23 cellular contexts compared by ENCODE assay signal in genomic region chr12:123757555-123757954, GRCh38. TPM values are rescaled to one million over a fixed set of nuclear protein-coding genes. Genes with fewer than 3 reads are reported as not detected.
DNase-seq lines count a peak whose midpoint lies in the region; ATAC-seq and TF ChIP-seq lines count a peak whose summit lies in the region.
"Had no signal": no experiment of that assay in that cellular context is flagged by ENCODE, and none has a peak within 500 bp of the region (broad histone marks: within the 10 kb centered on the region; RNA-seq: fewer than 3 reads in every experiment).

No MANE protein-coding gene starts in this region.

- H3K9me3 ChIP-seq in AG04450 (ENCODE audit: control insufficient read depth, insufficient read depth, low read length), result no peaks in the 10 kb centered on the region
- H3K9me3 ChIP-seq: Caco-2, upper lobe of right lung had no signal

- no peaks in the 10 kb centered on the region for H3K27me3 Mint-ChIP-seq in stimulated activated naive B cell treated with anti-CD40 and anti-IgM and Interleukin-4, amounts not matched to agents 10 μg/mL and 1 μg/mL and 100 μg/mL, for 72 hours
- H3K27me3 Mint-ChIP-seq: activated naive CD8-positive, alpha-beta T cell treated with anti-CD3 and anti-CD28 coated beads for 36 hours had no signal

- peaks cover 2 to 4% of the 10 kb centered on the region in 2 donors for H3K4me1 Mint-ChIP-seq in stimulated activated naive B cell treated with anti-CD40 and anti-IgM and Interleukin-4, amounts not matched to agents 10 μg/mL and 1 μg/mL and 100 μg/mL, for 72 hours

- H3K4me3 Mint-ChIP-seq in stimulated activated naive B cell treated with anti-CD40 and anti-IgM and Interleukin-4, amounts not matched to agents 10 μg/mL and 1 μg/mL and 100 μg/mL, for 72 hours, result no peak overlapping the region
- H3K4me3 Mint-ChIP-seq: activated CD8-positive, alpha-beta T cell treated with anti-CD3 and anti-CD28 coated beads, Interleukin-2, amount 10 ng/mL, durations not matched to agents 7 days and 5 days; activated naive CD8-positive, alpha-beta T cell treated with anti-CD3 and anti-CD28 coated beads for 36 hours; mesothelial cell of epicardium; neural progenitor cell had no signal

- H3K9me3 Mint-ChIP-seq in stimulated activated naive B cell treated with anti-CD40 and anti-IgM and Interleukin-4, amounts not matched to agents 10 μg/mL and 1 μg/mL and 100 μg/mL, for 72 hours, result no peaks in the 10 kb centered on the region
- no peaks in the 10 kb centered on the region for H3K9me3 Mint-ChIP-seq in activated naive CD4-positive, alpha-beta T cell treated with anti-CD3 and anti-CD28 coated beads, Interleukin-2, amount 50 U/mL, for 72 hours
- H3K9me3 Mint-ChIP-seq: activated naive CD8-positive, alpha-beta T cell treated with anti-CD3 and anti-CD28 coated beads for 36 hours; mesothelial cell of epicardium; neural progenitor cell had no signal

- POLR2A ChIA-PET in AG04450 (lab: Yijun Ruan, JAX), result interaction anchor here (0.5 to 0.7 kb wide), 4 partner anchors 50 to 1341 kb away, joined by 3 to 8 read pairs (median 4); no protein-coding TSS in a partner anchor

- ATAC-seq in stimulated activated naive B cell treated with anti-CD40 and anti-IgM and Interleukin-4, amounts not matched to agents 10 μg/mL and 1 μg/mL and 100 μg/mL, for 72 hours (replicated peaks), result no peak
- no peak for ATAC-seq in HG03175 (IDR thresholded peaks at IDR 0.05; ENCODE audit: unreplicated experiment)
- no peak for ATAC-seq in activated naive CD4-positive, alpha-beta T cell treated with anti-CD3 and anti-CD28 coated beads, Interleukin-2, amount 50 U/mL, for 72 hours
- ATAC-seq: activated CD8-positive, alpha-beta T cell treated with anti-CD3 and anti-CD28 coated beads, Interleukin-2, amount 10 ng/mL, durations not matched to agents 7 days and 5 days; foreskin keratinocyte; stimulated activated naive CD8-positive, alpha-beta T cell treated with anti-CD3 and anti-CD28 coated beads, Interleukin-15, Interleukin-2, amounts not matched to agents 100 U/mL and 50 U/mL, for 24 hours; upper lobe of right lung had no signal

- H3K27ac ChIP-seq in AG04450 (ENCODE audit: low read depth, low read length), result no peak overlapping the region
- peak overlapping the region; percentile 52 to 62 for H3K27ac ChIP-seq in coronary artery
- no peak overlapping the region for H3K27ac ChIP-seq in caudate nucleus (ENCODE audit: low read depth, low read length)
- H3K27ac ChIP-seq: foreskin keratinocyte, neural progenitor cell, upper lobe of right lung had no signal

- TF ChIP-seq CTCF in AG04450 (IDR thresholded peaks at IDR 0.05; ENCODE audit: low read depth, low read length) (no peak), coronary artery (IDR thresholded peaks at IDR 0.05) (no peak)

- CTCF ChIA-PET in AG04450 (lab: Charles Lee), result no interaction called here

- peaks cover 3% of the 10 kb centered on the region for H3K27me3 ChIP-seq in AG04450 (ENCODE audit: control insufficient read depth, insufficient read depth, low read length)
- H3K27me3 ChIP-seq: upper lobe of right lung had no signal

- peaks cover 25 to 37% of the 10 kb centered on the region in 2 donors for H3K36me3 Mint-ChIP-seq in stimulated activated naive B cell treated with anti-CD40 and anti-IgM and Interleukin-4, amounts not matched to agents 10 μg/mL and 1 μg/mL and 100 μg/mL, for 72 hours
- H3K36me3 Mint-ChIP-seq in activated naive CD4-positive, alpha-beta T cell treated with anti-CD3 and anti-CD28 coated beads, Interleukin-2, amount 50 U/mL, for 72 hours, result no peaks in the 10 kb centered on the region

- peak; percentile 63 for DNase-seq in AG04450 (ENCODE audit: low read depth, low spot score)
- DNase-seq in HS-27A (ENCODE audit: low read depth), result peak; percentile 29
- peak; percentile 84 for DNase-seq in coronary artery (ENCODE audit: low spot score)
- peak; percentile 40 for DNase-seq in myocyte (ENCODE audit: low read depth)
- no peak for DNase-seq in stimulated activated naive B cell treated with anti-CD40 and anti-IgM and Interleukin-4, amounts not matched to agents 10 μg/mL and 1 μg/mL and 100 μg/mL, for 72 hours
- DNase-seq in caudate nucleus (lab: John Stamatoyannopoulos, UW), result no peak
- DNase-seq in activated naive CD4-positive, alpha-beta T cell treated with anti-CD3 and anti-CD28 coated beads, Interleukin-2, amount 50 U/mL, for 72 hours (ENCODE audit: low spot score in 2 of 2), result no peak
- DNase-seq: activated CD4-positive, CD25-positive, alpha-beta regulatory T cell; activated CD8-positive, alpha-beta T cell treated with anti-CD3 and anti-CD28 coated beads, Interleukin-2, amount 10 ng/mL, durations not matched to agents 7 days and 5 days; activated naive CD8-positive, alpha-beta T cell treated with anti-CD3 and anti-CD28 coated beads for 36 hours; Caco-2; central memory CD4-positive, alpha-beta T cell; effector memory CD4-positive, alpha-beta T cell; foreskin keratinocyte; H7; KG1; NCI-H1105; NCI-H2171 treated with DMSO at 0.1 percent for 48 hours; stimulated activated naive CD8-positive, alpha-beta T cell treated with anti-CD3 and anti-CD28 coated beads, Interleukin-15, Interleukin-2, amounts not matched to agents 100 U/mL and 50 U/mL, for 24 hours; upper lobe of right lung had no signal

- no peak overlapping the region for H3K4me3 ChIP-seq in AG04450 (ENCODE audit: low read depth, low read length)
- no peak overlapping the region for H3K4me3 ChIP-seq in coronary artery
- H3K4me3 ChIP-seq: neural progenitor cell, upper lobe of right lung had no signal

- no peak overlapping the region for H3K27ac Mint-ChIP-seq in stimulated activated naive B cell treated with anti-CD40 and anti-IgM and Interleukin-4, amounts not matched to agents 10 μg/mL and 1 μg/mL and 100 μg/mL, for 72 hours
- no peak overlapping the region for H3K27ac Mint-ChIP-seq in activated naive CD4-positive, alpha-beta T cell treated with anti-CD3 and anti-CD28 coated beads, Interleukin-2, amount 50 U/mL, for 72 hours
- H3K27ac Mint-ChIP-seq: activated CD8-positive, alpha-beta T cell treated with anti-CD3 and anti-CD28 coated beads, Interleukin-2, amount 10 ng/mL, durations not matched to agents 7 days and 5 days; activated naive CD8-positive, alpha-beta T cell treated with anti-CD3 and anti-CD28 coated beads for 36 hours; mesothelial cell of epicardium; neural progenitor cell had no signal

RNA-seq across cellular contexts. Expression of gene DNAH10, which starts 4.5 kb away (rescaled TPM):
- 8.6 and 9.1 TPM in 2 replicates for polyA plus RNA-seq in AG04450 (2011; rRNA removed)
- polyA minus RNA-seq in AG04450 (2011; rRNA and poly(A)+ RNA removed), result 8.0 and 9.0 TPM in 2 replicates
- total RNA-seq in myocyte, result 0.16 and 0.36 TPM in 2 replicates
- 0.50 TPM for polyA plus RNA-seq in myocyte (2012)
- total RNA-seq in activated naive CD4-positive, alpha-beta T cell treated with anti-CD3 and anti-CD28 coated beads, Interleukin-2, amount 50 U/mL, for 72 hours, result 1 to 10 TPM in 1 of 2 donors, under 1 TPM in 1; 0.27 to 1.0 TPM

RNA-seq across cellular contexts. Expression of gene ATP6V0A2, which starts 45.4 kb away (rescaled TPM):
- polyA plus RNA-seq in AG04450 (2011; rRNA removed), result 28.9 and 30.0 TPM in 2 replicates
- polyA minus RNA-seq in AG04450 (2011; rRNA and poly(A)+ RNA removed), result 39.3 and 39.9 TPM in 2 replicates
- 35.2 and 44.7 TPM in 2 replicates for total RNA-seq in myocyte
- polyA plus RNA-seq in myocyte (2012), result 25.3 TPM
- 100 to 1,000 TPM in 1 of 2 donors, 10 to 100 TPM in 1; 64.5 to 128 TPM for total RNA-seq in activated naive CD4-positive, alpha-beta T cell treated with anti-CD3 and anti-CD28 coated beads, Interleukin-2, amount 50 U/mL, for 72 hours

Comparison
In these comparisons a context has a peak if more than half of its experiments do, and no peak if none do; other contexts are left out.
1. DNase-seq: peak in AG04450 (single experiment), HS-27A (single experiment), coronary artery (single experiment) and myocyte (single experiment); none in stimulated activated naive B cell treated with anti-CD40 and anti-IgM and Interleukin-4, amounts not matched to agents 10 μg/mL and 1 μg/mL and 100 μg/mL, for 72 hours (single experiment), caudate nucleus (0 of 61) and activated naive CD4-positive, alpha-beta T cell treated with anti-CD3 and anti-CD28 coated beads, Interleukin-2, amount 50 U/mL, for 72 hours (0 of 2).
2. H3K27ac ChIP-seq: peak in coronary artery (2 of 2); none in AG04450 (single experiment) and caudate nucleus (single experiment).